In genomic region chr9:17622166-17622565, GRCh38 we compare ENCODE assay signal across 18 cellular contexts. TPM values are rescaled to one million over a fixed set of nuclear protein-coding genes. Genes with fewer than 3 reads are reported as not detected.
"Had no signal": no experiment of that assay in that cellular context is flagged by ENCODE, and none has a peak within 500 bp of the region (broad histone marks: within the 10 kb centered on the region; RNA-seq: fewer than 3 reads in every experiment).

No MANE protein-coding gene starts in this region.

- DNase-seq: dermis blood vessel endothelial cell; esophagus squamous epithelium; foreskin fibroblast; immature natural killer cell; left lung; lower lobe of right lung; natural killer cell; posterior cingulate gyrus; spleen; stimulated activated CD4-positive, alpha-beta T cell treated with anti-CD3 and anti-CD28 coated beads, Interleukin-15, amount 100 ng/mL, for 24 hours; stimulated activated CD4-positive, alpha-beta T cell treated with anti-CD3 and anti-CD28 coated beads, Interleukin-1b, Interleukin-23, amount 100 ng/mL, for 48 hours; stimulated activated CD4-positive, alpha-beta T cell treated with anti-CD3 and anti-CD28 coated beads, Interleukin-4, amount 100 ng/mL, for 24 hours; tibial artery; upper lobe of right lung had no signal

- ATAC-seq: left lung; lower lobe of right lung; natural killer cell; sciatic nerve; stimulated activated memory B cell treated with anti-CD40 and anti-IgM and Interleukin-4, amounts not matched to agents 10 μg/mL and 1 μg/mL and 100 μg/mL, for 72 hours; upper lobe of right lung had no signal

- H3K4me1 ChIP-seq: esophagus squamous epithelium, left lung, lower lobe of right lung, spleen, tibial artery, upper lobe of right lung had no signal

- H3K4me3 ChIP-seq: esophagus squamous epithelium, left lung, lower lobe of right lung, spleen, tibial artery, upper lobe of right lung had no signal

- H3K9me3 ChIP-seq: esophagus squamous epithelium, left lung, lower lobe of right lung, spleen, tibial artery, upper lobe of right lung had no signal

- FAIRE-seq: keratinocyte had no signal

- H3K27me3 ChIP-seq: esophagus squamous epithelium, left lung, spleen, tibial artery, upper lobe of right lung had no signal

- H3K36me3 ChIP-seq: esophagus squamous epithelium, left lung, lower lobe of right lung, spleen, tibial artery, upper lobe of right lung had no signal

- H3K27ac ChIP-seq: esophagus squamous epithelium, left lung, lower lobe of right lung, spleen, tibial artery, upper lobe of right lung had no signal

RNA-seq across cellular contexts. Expression of gene SH3GL2, which starts 43.3 kb away (rescaled TPM):
- total RNA-seq: myocyte, natural killer cell, spleen had no signal
- polyA plus RNA-seq: immature natural killer cell, keratinocyte had no signal
